ENCODE assay signal across 9 cellular contexts in genomic region chr10:28587970-28588290, GRCh38. TPM values are rescaled to one million over a fixed set of nuclear protein-coding genes. Genes with fewer than 3 reads are reported as not detected.
DNase-seq lines count a peak whose midpoint lies in the region; ATAC-seq, FAIRE-seq and TF ChIP-seq lines count a peak whose summit lies in the region.
"Had no signal": no experiment of that assay in that cellular context is flagged by ENCODE, and none has a peak within 500 bp of the region (broad histone marks: within the 10 kb centered on the region; RNA-seq: fewer than 3 reads in every experiment).

No MANE protein-coding gene starts in this region.

- H3K4me3 ChIP-seq in BE2C (ENCODE audit: low read depth, low read length) (no peak overlapping the region), esophagus squamous epithelium (no peak overlapping the region), WERI-Rb-1 (ENCODE audit: low read depth, low read length) (no peak overlapping the region), uterus (no peak overlapping the region)

- intact Hi-C loops in esophagus squamous epithelium (cut with DNase I) (no loop called here), uterus (cut with DNase I; ENCODE audit: low total_unique reads) (no loop called here)

- peaks cover 16% of the 10 kb centered on the region for H3K4me1 Mint-ChIP-seq in nephron progenitor cell

- no peak for DNase-seq in BE2C
- peak; percentile 31 for DNase-seq in RCC 7860 (ENCODE audit: low spot score)
- no peak for DNase-seq in esophagus squamous epithelium (lab: John Stamatoyannopoulos, UW)
- DNase-seq in nephron progenitor cell, result no peak
- DNase-seq in WERI-Rb-1, result no peak
- no peak for DNase-seq in RPMI8226
- DNase-seq in uterus, result no peak
- DNase-seq: NCI-H526 had no signal

- TF ChIP-seq CTCF in BE2C (IDR thresholded peaks at IDR 0.05; ENCODE audit: low read depth, low read length) (0 out of 2 replicates have a peak, but pooled peaks have one; percentile 9), esophagus squamous epithelium (IDR thresholded peaks at IDR 0.05) (no peak), nephron progenitor cell (IDR thresholded peaks at IDR 0.05) (no peak), WERI-Rb-1 (IDR thresholded peaks at IDR 0.05; ENCODE audit: low read depth, low read length) (no peak), uterus (IDR thresholded peaks at IDR 0.05) (peak in 1 of 4 experiments; percentile 20)

- H3K27ac ChIP-seq in esophagus squamous epithelium, result peak overlapping the region in 3 of 4 donors; percentile 3 to 34 (median 30)
- H3K27ac ChIP-seq in WERI-Rb-1, result no peak overlapping the region
- peak overlapping the region in 1 of 2 donors; percentile 63 for H3K27ac ChIP-seq in uterus

- peaks cover 3% of the 10 kb centered on the region; the same call in 1 of the 2 replicates for H3K4me1 ChIP-seq in BE2C
- H3K4me1 ChIP-seq in esophagus squamous epithelium, result peaks cover 0 to 40% (median 21%) of the 10 kb centered on the region in 3 donors
- H3K4me1 ChIP-seq in uterus, result peaks cover 0 to 8% of the 10 kb centered on the region in 2 donors

- H3K27me3 Mint-ChIP-seq in nephron progenitor cell (ENCODE audit: low read depth, poor library complexity), result no peaks in the 10 kb centered on the region

- WGBS in esophagus squamous epithelium, 2 donors, result 9 to 18% methylated on average over 1 of the region's 1 CpG

- H3K9me3 ChIP-seq in BE2C, result no peaks in the 10 kb centered on the region
- no peaks in the 10 kb centered on the region for H3K9me3 ChIP-seq in esophagus squamous epithelium
- no peaks in the 10 kb centered on the region for H3K9me3 ChIP-seq in WERI-Rb-1 (ENCODE audit: severe bottlenecking)
- H3K9me3 ChIP-seq in uterus, result no peaks in the 10 kb centered on the region

- peaks cover 54% of the 10 kb centered on the region for H3K36me3 ChIP-seq in BE2C
- H3K36me3 ChIP-seq in esophagus squamous epithelium, result peaks cover 0 to 85% (median 21%) of the 10 kb centered on the region in 3 donors
- H3K36me3 ChIP-seq in WERI-Rb-1, result peaks cover 29% of the 10 kb centered on the region
- H3K36me3 ChIP-seq in uterus, result no peaks in the 10 kb centered on the region

- ATAC-seq in GM19467 (IDR thresholded peaks at IDR 0.05; ENCODE audit: unreplicated experiment), result no peak

- H3K36me3 Mint-ChIP-seq in nephron progenitor cell (ENCODE audit: low read depth), result peaks cover 88% of the 10 kb centered on the region

- H3K9me3 Mint-ChIP-seq in nephron progenitor cell, result no peaks in the 10 kb centered on the region

- peak; percentile 77 for FAIRE-seq in RCC 7860 (lab: Jason Lieb, UNC)

- H3K4me3 Mint-ChIP-seq in nephron progenitor cell, result no peak overlapping the region

- no peak for TF ChIP-seq POLR2A in esophagus squamous epithelium (IDR thresholded peaks at IDR 0.05)
- no peak for TF ChIP-seq POLR2A in uterus (IDR thresholded peaks at IDR 0.05)

- H3K27ac Mint-ChIP-seq in nephron progenitor cell, result peak overlapping the region; percentile 72

- H3K27me3 ChIP-seq in BE2C (no peaks in the 10 kb centered on the region), esophagus squamous epithelium (no peaks in the 10 kb centered on the region), WERI-Rb-1 (ENCODE audit: insufficient read depth, low read depth, severe bottlenecking) (no peaks in the 10 kb centered on the region), uterus (no peaks in the 10 kb centered on the region)

RNA-seq across cellular contexts. Expression of gene WAC, which starts 55.0 kb away (rescaled TPM):
- 80.8 TPM for polyA plus RNA-seq in BE2C (2012; ENCODE audit: insufficient read depth, insufficient read length, low read depth)
- total RNA-seq in esophagus squamous epithelium (10 to 100 TPM; 55.1 to 98.0 (median 75.8) TPM), uterus (100 to 1,000 TPM in 2 of 4 donors, 10 to 100 TPM in 2; 54.4 to 175 (median 90.4) TPM)
